In genomic region chr3:113696658-113697191, GRCh38 we compare ENCODE assay signal across 8 cellular contexts. TPM values are rescaled to one million over a fixed set of nuclear protein-coding genes. Genes with fewer than 3 reads are reported as not detected.
DNase-seq lines count a peak whose midpoint lies in the region; ATAC-seq and TF ChIP-seq lines count a peak whose summit lies in the region.

No MANE protein-coding gene starts in this region.

- peak; percentile 97 for DNase-seq in NCI-H187 (lab: John Stamatoyannopoulos, UW)
- DNase-seq in T-helper 22 cell (ENCODE audit: low read depth): peak; percentile 99
- peak; percentile 98 for DNase-seq in astrocyte of the cerebellum (ENCODE audit: low read depth)
- DNase-seq in hepatic stellate cell (ENCODE audit: low spot score): peak; percentile 99
- peak; percentile 100 for DNase-seq in putamen (ENCODE audit: low spot score)
- DNase-seq in vagina (ENCODE audit: extremely low spot score in 2 of 2): peak; percentile 98 to 100

- H3K27me3 ChIP-seq in vagina: no peaks in the 10 kb centered on the region

- peaks cover 41% of the 10 kb centered on the region for H3K4me1 ChIP-seq in vagina

- intact Hi-C loops in vagina (cut with DNase I): no loop called here

- TF ChIP-seq POLR2A in vagina (IDR thresholded peaks at IDR 0.05): no peak

- peak overlapping the region; percentile 100 for H3K27ac ChIP-seq in vagina

- in situ Hi-C loops in astrocyte of the cerebellum (cut with HindIII; ENCODE audit: low sequenced_read_pairs): no loop called here

- ATAC-seq in GM18499 (IDR thresholded peaks at IDR 0.05; ENCODE audit: insufficient read depth, unreplicated experiment) (peak; percentile 91), HG02943 (IDR thresholded peaks at IDR 0.05; ENCODE audit: low read depth, unreplicated experiment) (peak; percentile 96)

- no peaks in the 10 kb centered on the region for H3K36me3 ChIP-seq in vagina

- TF ChIP-seq CTCF in astrocyte of the cerebellum (IDR thresholded peaks at IDR 0.05; ENCODE audit: low read depth, low read length, missing control alignments) (no peak), vagina (IDR thresholded peaks at IDR 0.05) (no peak)

- peak overlapping the region; percentile 73 for H3K4me3 ChIP-seq in astrocyte of the cerebellum (ENCODE audit: low read depth, low read length)
- peak overlapping the region; percentile 96 to 100 for H3K4me3 ChIP-seq in vagina

- no peaks in the 10 kb centered on the region for H3K9me3 ChIP-seq in vagina

RNA-seq across cellular contexts. Expression of gene USF3, which starts 0.3 kb away (rescaled TPM):
- 19.2 TPM for total RNA-seq in vagina

RNA-seq across cellular contexts. Expression of gene NAA50, which starts 49.3 kb away (rescaled TPM):
- 90.1 TPM for total RNA-seq in vagina

RNA-seq across cellular contexts. Expression of gene ATP6V1A, which starts 50.1 kb away (rescaled TPM):
- 28.5 TPM for total RNA-seq in vagina

Comparison
In these comparisons a context has a peak if more than half of its experiments do, and no peak if none do; other contexts are left out.
1. Peak in every context shown above with its lines: DNase-seq, ATAC-seq, H3K4me3 ChIP-seq and H3K27ac ChIP-seq.